8 cellular contexts compared by ENCODE assay signal in the genomic region with DNA sequence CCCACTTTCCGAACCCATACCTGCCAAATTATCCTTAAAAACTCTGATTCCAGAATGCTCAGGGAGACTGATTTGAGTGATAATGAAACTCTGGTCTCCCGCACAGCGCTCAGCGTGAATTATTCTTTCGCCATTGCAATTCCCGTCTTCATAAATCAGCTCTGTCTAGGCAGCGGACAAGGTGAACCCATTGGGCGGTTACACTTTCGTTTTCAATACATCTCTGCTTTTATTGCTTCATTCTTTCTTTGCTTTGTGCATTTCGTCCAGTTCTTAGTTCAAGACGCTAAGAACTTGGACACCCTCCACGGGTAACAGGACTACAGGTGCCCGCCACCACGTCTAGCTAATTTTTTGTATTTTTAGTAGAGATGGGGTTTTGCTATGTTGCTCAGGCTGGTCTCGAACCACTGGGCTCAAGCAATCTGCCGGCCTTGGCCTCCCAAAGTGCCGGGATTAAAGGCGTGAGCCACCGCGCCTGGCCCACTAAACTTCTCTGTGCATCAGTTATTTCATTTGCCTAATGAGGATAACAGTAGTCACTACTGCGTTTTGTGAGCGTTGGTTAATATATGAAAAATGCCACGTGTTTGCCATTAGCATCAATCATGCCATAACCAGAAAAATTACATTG. TPM values are rescaled to one million over a fixed set of nuclear protein-coding genes. Genes with fewer than 3 reads are reported as not detected.
A peak's percentile ranks its signal among the peaks of the same experiment; 100 is the strongest.
DNase-seq lines count a peak whose midpoint lies in the region; ATAC-seq and TF ChIP-seq lines count a peak whose summit lies in the region.

No MANE protein-coding gene starts in this region.

- no peak overlapping the region for H3K4me2 ChIP-seq in mesendoderm (ENCODE audit: low read length)

- peak overlapping the region; percentile 88 for H3K4me3 Mint-ChIP-seq in type B pancreatic cell

- peak overlapping the region; percentile 42 for H3K4ac ChIP-seq in mesendoderm (ENCODE audit: low read depth, low read length)

- no peak for ATAC-seq in left ventricle myocardium superior
- ATAC-seq in body of pancreas = no peak

- H3K9me3 Mint-ChIP-seq in type B pancreatic cell = peaks cover 8% of the 10 kb centered on the region

- TF ChIP-seq CTCF in cardiac muscle cell (IDR thresholded peaks at IDR 0.05; ENCODE audit: low read depth, low read length) (no peak), body of pancreas (IDR thresholded peaks at IDR 0.05) (no peak), type B pancreatic cell (conservative IDR thresholded peaks at IDR 0.05) (no peak)

- intact Hi-C loops in left ventricle myocardium superior (cut with micrococcal nuclease) (loop anchor here (10.0 kb wide), 1 partner anchor 198 kb away; no protein-coding TSS in a partner anchor), body of pancreas (cut with DNase I) (no loop called here)

- no peaks in the 10 kb centered on the region for H3K27me3 ChIP-seq in cardiac muscle cell
- H3K27me3 ChIP-seq in body of pancreas = no peaks in the 10 kb centered on the region
- H3K27me3 ChIP-seq in mesendoderm (ENCODE audit: insufficient read depth, low read length, poor library complexity) = no peaks in the 10 kb centered on the region

- peak overlapping the region; percentile 80 for H3K56ac ChIP-seq in mesendoderm (ENCODE audit: low read length)

- H3K27ac ChIP-seq in cardiac muscle cell = peak overlapping the region; percentile 90
- H3K27ac ChIP-seq in body of pancreas = peak overlapping the region; percentile 69 to 97 (median 89)
- no peak overlapping the region for H3K27ac ChIP-seq in mesendoderm (ENCODE audit: low read depth, low read length)

- no peak overlapping the region for H4K8ac ChIP-seq in mesendoderm (ENCODE audit: low read depth, low read length)

- peaks cover 17% of the 10 kb centered on the region for H3K4me1 Mint-ChIP-seq in type B pancreatic cell (ENCODE audit: unreplicated experiment)

- H3K79me2 ChIP-seq in mesendoderm (ENCODE audit: control insufficient read depth, insufficient read depth, low read length) = peaks cover 40% of the 10 kb centered on the region

- no peak overlapping the region for H3K23ac ChIP-seq in mesendoderm (ENCODE audit: low read length)

- H2BK15ac ChIP-seq in mesendoderm (replicated peaks; ENCODE audit: low read depth) = no peak overlapping the region

- peak overlapping the region; percentile 72 for H3K18ac ChIP-seq in mesendoderm (ENCODE audit: low read length)

- TF ChIP-seq POLR2A in body of pancreas (IDR thresholded peaks at IDR 0.05) = no peak

- H3K9ac ChIP-seq in mesendoderm (ENCODE audit: low read length) = no peak overlapping the region

- H3K27ac Mint-ChIP-seq in type B pancreatic cell = peak overlapping the region; percentile 88

- no peak for DNase-seq in cardiac muscle cell (ENCODE audit: low read depth in 1 of 2, low spot score in 1 of 2)
- no peak for DNase-seq in left ventricle myocardium superior
- DNase-seq in body of pancreas = no peak
- no peak for DNase-seq in mesendoderm
- no peak for DNase-seq in type B pancreatic cell (ENCODE audit: extremely low spot score, unreplicated experiment)
- no peak for DNase-seq in epidermal melanocyte (ENCODE audit: insufficient read length, low spot score)
- DNase-seq in activated CD4-positive, CD25-positive, alpha-beta regulatory T cell (lab: John Stamatoyannopoulos, UW) = no peak
- DNase-seq in NCI-H524 treated with DMSO at 0.1 percent for 48 hours (lab: John Stamatoyannopoulos, UW) = no peak

- H2AK5ac ChIP-seq in mesendoderm (ENCODE audit: low read length) = no peak overlapping the region

- no peak overlapping the region for H2BK5ac ChIP-seq in mesendoderm (ENCODE audit: low read length)

- H3K36me3 ChIP-seq in cardiac muscle cell (no peaks in the 10 kb centered on the region), body of pancreas (replicated peaks in 1 of 2; ENCODE audit: insufficient read depth in 1 of 2, low read depth in 2 of 2) (no peaks in the 10 kb centered on the region), mesendoderm (ENCODE audit: control insufficient read depth, insufficient read depth, low read length) (no peaks in the 10 kb centered on the region)

- no peaks in the 10 kb centered on the region for H3K9me3 ChIP-seq in cardiac muscle cell (ENCODE audit: low read depth)
- H3K9me3 ChIP-seq in body of pancreas = no peaks in the 10 kb centered on the region

- H3K79me1 ChIP-seq in mesendoderm (ENCODE audit: low read length) = no peaks in the 10 kb centered on the region

- H3K4me3 ChIP-seq in cardiac muscle cell = peak overlapping the region; percentile 13
- H3K4me3 ChIP-seq in body of pancreas = no peak overlapping the region
- no peak overlapping the region for H3K4me3 ChIP-seq in mesendoderm (ENCODE audit: low read length)

- peaks cover 4% of the 10 kb centered on the region for H3K36me3 Mint-ChIP-seq in type B pancreatic cell

- H3K4me1 ChIP-seq in cardiac muscle cell (ENCODE audit: low read depth) = peaks cover 4% of the 10 kb centered on the region
- H3K4me1 ChIP-seq in body of pancreas = peaks cover 34% of the 10 kb centered on the region
- no peaks in the 10 kb centered on the region for H3K4me1 ChIP-seq in mesendoderm (ENCODE audit: control insufficient read depth, low read depth, low read length)

- no peak overlapping the region for H4K5ac ChIP-seq in mesendoderm (ENCODE audit: low read length)

- H3K27me3 Mint-ChIP-seq in type B pancreatic cell = no peaks in the 10 kb centered on the region

- WGBS in body of pancreas, 2 donors = 71 to 83% methylated on average over 14 to 20 of the region's 23 CpGs
- WGBS in mesendoderm (ENCODE audit: extremely low coverage, insufficient coverage, low lambda C conversion rate) = no CpG with 5 or more reads among the region's 23 CpGs

- H2BK120ac ChIP-seq in mesendoderm (ENCODE audit: low read depth, low read length) = no peak overlapping the region

RNA-seq across cellular contexts. Expression of gene PGK1, which starts 0.9 kb away (rescaled TPM):
- total RNA-seq in cardiac muscle cell (602 and 938 TPM in 2 replicates), left ventricle myocardium superior (448 TPM), body of pancreas (10 to 100 TPM; 46.7 to 79.4 TPM), type B pancreatic cell (ENCODE audit: low replicate concordance) (203 and 228 TPM in 2 replicates)
- 1,198 and 1,568 TPM in 2 replicates for polyA plus RNA-seq in cardiac muscle cell
- polyA plus RNA-seq in mesendoderm (2013, experiment 1 of 2) = 194 TPM
- 199 TPM for polyA plus RNA-seq in mesendoderm (2013, experiment 2 of 2)

RNA-seq across cellular contexts. Expression of gene TAF9B, which starts 36.3 kb away (rescaled TPM):
- 9.6 and 10.4 TPM in 2 replicates for total RNA-seq in cardiac muscle cell
- polyA plus RNA-seq in cardiac muscle cell = 18.3 and 20.3 TPM in 2 replicates
- total RNA-seq in left ventricle myocardium superior = 19.1 TPM
- 10 to 100 TPM; 11.7 to 21.4 TPM for total RNA-seq in body of pancreas
- polyA plus RNA-seq in mesendoderm (2013, experiment 1 of 2) = 34.4 TPM
- polyA plus RNA-seq in mesendoderm (2013, experiment 2 of 2) = 33.7 TPM
- 11.6 and 25.1 TPM in 2 replicates for total RNA-seq in type B pancreatic cell (ENCODE audit: low replicate concordance)
